25 cellular contexts compared by ENCODE assay signal in the genomic region with DNA sequence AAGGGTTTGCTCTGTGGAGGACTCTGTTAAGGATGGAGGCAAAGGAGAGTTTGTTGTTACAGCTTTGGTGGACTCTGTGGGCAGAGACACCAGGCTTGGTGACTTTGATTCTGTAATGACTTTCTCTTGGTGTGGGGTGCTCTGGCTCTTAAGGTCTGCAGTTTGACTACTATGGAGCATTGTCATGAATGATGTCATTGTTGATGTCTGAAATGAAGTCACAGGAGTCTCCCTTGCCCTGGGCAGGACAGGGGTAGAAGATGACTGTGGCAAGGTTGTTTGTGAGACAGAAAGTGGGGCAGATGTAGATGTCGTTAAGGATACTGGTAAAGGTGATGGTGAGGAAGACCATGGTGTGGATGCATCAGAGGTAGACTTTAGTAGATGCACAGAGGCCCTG.
"Had no signal": no experiment of that assay in that cellular context is flagged by ENCODE, and none has a peak within 500 bp of the region (broad histone marks: within the 10 kb centered on the region; RNA-seq: fewer than 3 reads in every experiment).

No MANE protein-coding gene starts in this region.

- H3K4me1 Mint-ChIP-seq: memory B cell, neural progenitor cell had no signal

- H3K4me1 ChIP-seq: ascending aorta, SJCRH30, thyroid gland had no signal

- H3K9me3 Mint-ChIP-seq: activated CD4-positive, alpha-beta memory T cell treated with anti-CD3 and anti-CD28 coated beads, Interleukin-2, amount 10 ng/mL, durations not matched to agents 7 days and 5 days; activated CD4-positive, alpha-beta T cell treated with anti-CD3 and anti-CD28 coated beads, Interleukin-2, amount 10 ng/mL, durations not matched to agents 24 days and 14 days; activated T-helper 2 cell treated with anti-CD3 and anti-CD28 coated beads, Interferon-gamma antibody, Interleukin-2, Interleukin-4, amounts not matched to agents 10 μg/mL and 5 μg/mL and 100 μg/mL, durations not matched to agents 14 hours and 24 hours and 36 hours; memory B cell; neural progenitor cell had no signal

- DNase-seq: activated CD4-positive, alpha-beta memory T cell treated with anti-CD3 and anti-CD28 coated beads, Interleukin-2, amount 10 ng/mL, durations not matched to agents 7 days and 5 days; activated CD4-positive, alpha-beta T cell treated with anti-CD3 and anti-CD28 coated beads, Interleukin-2, amount 10 ng/mL, durations not matched to agents 24 days and 14 days; activated CD4-positive, CD25-positive, alpha-beta regulatory T cell; activated naive CD4-positive, alpha-beta T cell treated with Interleukin-2 at 50 U/mL for 16 hours; brain microvascular endothelial cell; central memory CD4-positive, alpha-beta T cell; dermis blood vessel endothelial cell; effector CD8-positive, alpha-beta T cell; gastrocnemius medialis; head of caudate nucleus; hypothalamus; left cardiac atrium; posterior cingulate gyrus; SJCRH30; stimulated activated CD4-positive, alpha-beta T cell treated with anti-CD3 and anti-CD28 coated beads, Interleukin-2, amount 100 ng/mL, for 48 hours; stimulated activated naive CD4-positive, alpha-beta T cell treated with Interleukin-2 at 50 U/mL for 16 hours; substantia nigra; T-helper 1 cell; T-helper 9 cell; thyroid gland had no signal

- H3K27me3 Mint-ChIP-seq: activated CD4-positive, alpha-beta memory T cell treated with anti-CD3 and anti-CD28 coated beads, Interleukin-2, amount 10 ng/mL, durations not matched to agents 7 days and 5 days; activated CD4-positive, alpha-beta T cell treated with anti-CD3 and anti-CD28 coated beads, Interleukin-2, amount 10 ng/mL, durations not matched to agents 24 days and 14 days; memory B cell had no signal

- H3K9me3 ChIP-seq: ascending aorta, esophagus muscularis mucosa, gastrocnemius medialis, SJCRH30, thyroid gland had no signal

- H3K27me3 ChIP-seq: ascending aorta, brain microvascular endothelial cell, esophagus muscularis mucosa, gastrocnemius medialis, neural progenitor cell, SJCRH30, thyroid gland had no signal

- H3K27ac ChIP-seq: ascending aorta, brain microvascular endothelial cell, esophagus muscularis mucosa, gastrocnemius medialis, neural progenitor cell, SJCRH30, thyroid gland had no signal

- H3K27ac Mint-ChIP-seq: activated CD4-positive, alpha-beta memory T cell treated with anti-CD3 and anti-CD28 coated beads, Interleukin-2, amount 10 ng/mL, durations not matched to agents 7 days and 5 days; activated CD4-positive, alpha-beta T cell treated with anti-CD3 and anti-CD28 coated beads, Interleukin-2, amount 10 ng/mL, durations not matched to agents 24 days and 14 days; activated T-helper 2 cell treated with anti-CD3 and anti-CD28 coated beads, Interferon-gamma antibody, Interleukin-2, Interleukin-4, amounts not matched to agents 10 μg/mL and 5 μg/mL and 100 μg/mL, durations not matched to agents 14 hours and 24 hours and 36 hours; memory B cell; neural progenitor cell had no signal

- ATAC-seq: gastrocnemius medialis, left cardiac atrium had no signal

- H3K4me3 ChIP-seq: ascending aorta, esophagus muscularis mucosa, gastrocnemius medialis, neural progenitor cell, SJCRH30, thyroid gland had no signal

- H3K36me3 ChIP-seq: neural progenitor cell had no signal

- H2AFZ ChIP-seq: neural progenitor cell had no signal

- H3K9ac ChIP-seq: neural progenitor cell had no signal

- H3K4me3 Mint-ChIP-seq: activated CD4-positive, alpha-beta memory T cell treated with anti-CD3 and anti-CD28 coated beads, Interleukin-2, amount 10 ng/mL, durations not matched to agents 7 days and 5 days; activated CD4-positive, alpha-beta T cell treated with anti-CD3 and anti-CD28 coated beads, Interleukin-2, amount 10 ng/mL, durations not matched to agents 24 days and 14 days; memory B cell; neural progenitor cell had no signal

- H3K4me2 ChIP-seq: neural progenitor cell had no signal
